ENCODE assay signal across 14 cellular contexts in the genomic region with DNA sequence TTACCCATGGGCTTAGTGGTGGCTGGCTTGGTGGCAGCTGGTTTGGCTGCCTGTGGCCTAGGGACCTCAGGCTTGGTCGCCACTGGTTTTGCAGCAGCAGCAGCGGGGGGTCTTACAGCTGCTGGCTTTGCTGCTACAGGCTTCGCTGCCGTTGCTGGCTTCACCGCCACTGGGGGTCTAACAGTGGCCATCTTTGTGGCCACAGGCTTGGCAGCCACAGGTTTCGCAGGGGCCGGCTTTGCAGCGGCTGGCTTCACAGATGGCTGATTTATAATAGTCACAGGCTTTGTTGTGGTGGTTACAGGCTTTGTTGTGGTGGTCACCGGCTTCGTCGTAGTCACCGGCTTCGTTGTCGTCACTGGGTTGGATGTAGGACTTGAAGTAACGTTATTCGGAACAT.
"Had no signal": no experiment of that assay in that cellular context is flagged by ENCODE, and none has a peak within 500 bp of the region (broad histone marks: within the 10 kb centered on the region; RNA-seq: fewer than 3 reads in every experiment).

No MANE protein-coding gene starts in this region.

- H3K27ac ChIP-seq: adrenal gland, dorsolateral prefrontal cortex had no signal

- H3K4me3 ChIP-seq: adrenal gland, dorsolateral prefrontal cortex, gastroesophageal sphincter, transverse colon had no signal

- H3K4me1 Mint-ChIP-seq: activated CD4-positive, alpha-beta T cell treated with anti-CD3 and anti-CD28 coated beads, Interleukin-2, amount 10 ng/mL, durations not matched to agents 7 days and 5 days; endodermal cell; naive thymus-derived CD8-positive, alpha-beta T cell; T-helper 17 cell had no signal

- H3K27me3 Mint-ChIP-seq: activated CD4-positive, alpha-beta T cell treated with anti-CD3 and anti-CD28 coated beads, Interleukin-2, amount 10 ng/mL, durations not matched to agents 7 days and 5 days; naive thymus-derived CD8-positive, alpha-beta T cell; T-helper 17 cell had no signal

- H3K27me3 ChIP-seq: adrenal gland, gastroesophageal sphincter, transverse colon had no signal

- ATAC-seq: gastroesophageal sphincter; left colon; naive thymus-derived CD8-positive, alpha-beta T cell; T-helper 17 cell had no signal

- H3K27ac Mint-ChIP-seq: activated CD4-positive, alpha-beta T cell treated with anti-CD3 and anti-CD28 coated beads, Interleukin-2, amount 10 ng/mL, durations not matched to agents 7 days and 5 days; activated naive CD4-positive, alpha-beta T cell treated with anti-CD3 and anti-CD28 coated beads for 36 hours; activated T-helper 2 cell treated with anti-CD3 and anti-CD28 coated beads, Interferon-gamma antibody, Interleukin-2, Interleukin-4, amounts not matched to agents 10 μg/mL and 5 μg/mL and 100 μg/mL, durations not matched to agents 14 hours and 24 hours and 36 hours; endodermal cell; naive thymus-derived CD8-positive, alpha-beta T cell; T-helper 17 cell had no signal

- H3K4me3 Mint-ChIP-seq: activated CD4-positive, alpha-beta T cell treated with anti-CD3 and anti-CD28 coated beads, Interleukin-2, amount 10 ng/mL, durations not matched to agents 7 days and 5 days; activated naive CD4-positive, alpha-beta T cell treated with anti-CD3 and anti-CD28 coated beads for 36 hours; endodermal cell; naive thymus-derived CD8-positive, alpha-beta T cell; T-helper 17 cell had no signal

- H3K4me1 ChIP-seq: adrenal gland had no signal

- H3K36me3 ChIP-seq: adrenal gland had no signal

- H3K9me3 ChIP-seq: adrenal gland, gastroesophageal sphincter, transverse colon had no signal

- DNase-seq: activated CD4-positive, alpha-beta T cell treated with anti-CD3 and anti-CD28 coated beads, Interleukin-2, amount 10 ng/mL, durations not matched to agents 7 days and 5 days; activated naive CD4-positive, alpha-beta T cell treated with anti-CD3 and anti-CD28 coated beads for 36 hours; adrenal gland; dorsolateral prefrontal cortex; endodermal cell; left colon; naive thymus-derived CD8-positive, alpha-beta T cell; stimulated activated CD4-positive, alpha-beta T cell treated with anti-CD3 and anti-CD28 coated beads, Interleukin-4, amount 100 ng/mL, for 24 hours; stimulated activated naive CD4-positive, alpha-beta T cell; substantia nigra; T-helper 17 cell; transverse colon had no signal

- H3K9me3 Mint-ChIP-seq: activated CD4-positive, alpha-beta T cell treated with anti-CD3 and anti-CD28 coated beads, Interleukin-2, amount 10 ng/mL, durations not matched to agents 7 days and 5 days; activated naive CD4-positive, alpha-beta T cell treated with anti-CD3 and anti-CD28 coated beads for 36 hours; activated T-helper 2 cell treated with anti-CD3 and anti-CD28 coated beads, Interferon-gamma antibody, Interleukin-2, Interleukin-4, amounts not matched to agents 10 μg/mL and 5 μg/mL and 100 μg/mL, durations not matched to agents 14 hours and 24 hours and 36 hours; endodermal cell; naive thymus-derived CD8-positive, alpha-beta T cell had no signal
